Comparison of ENCODE assay signal across 22 cellular contexts in genomic region chr9:113507256-113507655, GRCh38.
"Had no signal": no experiment of that assay in that cellular context is flagged by ENCODE, and none has a peak within 500 bp of the region (broad histone marks: within the 10 kb centered on the region; RNA-seq: fewer than 3 reads in every experiment).

No MANE protein-coding gene starts in this region.

- H3K9me3 ChIP-seq: adrenal gland, ovary, suprapubic skin, tibial nerve had no signal

- H3K4me3 ChIP-seq: adrenal gland, ovary, SK-N-MC, skin epidermis, suprapubic skin, tibial nerve had no signal

- DNase-seq: activated naive CD4-positive, alpha-beta T cell; activated naive CD8-positive, alpha-beta T cell treated with anti-CD3 and anti-CD28 coated beads for 36 hours; activated T-cell treated with anti-CD3 and anti-CD28 coated beads, Interleukin-2, amount 50 U/mL, for 4 hours; adrenal gland; central memory CD4-positive, alpha-beta T cell; islet precursor cell; left cardiac atrium; ovary; stimulated activated CD4-positive, alpha-beta T cell treated with anti-CD3 and anti-CD28 coated beads, Interleukin-4, amount 100 ng/mL, for 24 hours; T-helper 9 cell had no signal

- H3K27me3 Mint-ChIP-seq: activated CD4-positive, alpha-beta memory T cell treated with anti-CD3 and anti-CD28 coated beads for 36 hours; activated naive CD8-positive, alpha-beta T cell treated with anti-CD3 and anti-CD28 coated beads for 36 hours; activated T-helper 17 cell treated with anti-CD3 and anti-CD28 coated beads, Interleukin-2, amount 50 U/mL, for 72 hours; dendritic cell treated with granulocyte-macrophage colony-stimulating factor and Interleukin-4, amounts not matched to agents 40 ng/mL and 50 ng/mL, for 4 days; natural killer cell treated with Interleukin-12 subunit alpha and Interleukin-12 subunit beta and Interleukin-15 and Interleukin-18, amount 100 ng/mL, for 72 hours; progenitor cell of endocrine pancreas had no signal

- H3K27me3 ChIP-seq: adrenal gland, ovary, suprapubic skin, tibial nerve had no signal

- ATAC-seq: activated T-cell treated with anti-CD3 and anti-CD28 coated beads, Interleukin-2, amount 50 U/mL, for 4 hours; activated T-helper 17 cell treated with anti-CD3 and anti-CD28 coated beads, Interleukin-2, amount 50 U/mL, for 72 hours; left cardiac atrium; natural killer cell treated with Interleukin-12 subunit alpha and Interleukin-12 subunit beta and Interleukin-15 and Interleukin-18, amount 100 ng/mL, for 72 hours; stimulated activated effector memory CD8-positive, alpha-beta T cell treated with anti-CD3 and anti-CD28 coated beads, Interleukin-12 subunit alpha, Interleukin-12 subunit beta, amount 100 ng/mL, for 72 hours had no signal

- H3K4me3 Mint-ChIP-seq: activated CD4-positive, alpha-beta memory T cell treated with anti-CD3 and anti-CD28 coated beads for 36 hours; activated naive CD8-positive, alpha-beta T cell treated with anti-CD3 and anti-CD28 coated beads for 36 hours; activated T-cell treated with anti-CD3 and anti-CD28 coated beads, Interleukin-2, amount 50 U/mL, for 4 hours; activated T-helper 17 cell treated with anti-CD3 and anti-CD28 coated beads, Interleukin-2, amount 50 U/mL, for 72 hours; dendritic cell treated with granulocyte-macrophage colony-stimulating factor and Interleukin-4, amounts not matched to agents 40 ng/mL and 50 ng/mL, for 4 days; natural killer cell treated with Interleukin-12 subunit alpha and Interleukin-12 subunit beta and Interleukin-15 and Interleukin-18, amount 100 ng/mL, for 72 hours; stimulated activated effector memory CD8-positive, alpha-beta T cell treated with anti-CD3 and anti-CD28 coated beads, Interleukin-12 subunit alpha, Interleukin-12 subunit beta, amount 100 ng/mL, for 72 hours had no signal

- H3K9me3 Mint-ChIP-seq: activated CD4-positive, alpha-beta memory T cell treated with anti-CD3 and anti-CD28 coated beads for 36 hours; activated naive CD8-positive, alpha-beta T cell treated with anti-CD3 and anti-CD28 coated beads for 36 hours; activated T-cell treated with anti-CD3 and anti-CD28 coated beads, Interleukin-2, amount 50 U/mL, for 4 hours; activated T-helper 17 cell treated with anti-CD3 and anti-CD28 coated beads, Interleukin-2, amount 50 U/mL, for 72 hours; dendritic cell treated with granulocyte-macrophage colony-stimulating factor and Interleukin-4, amounts not matched to agents 40 ng/mL and 50 ng/mL, for 4 days; natural killer cell treated with Interleukin-12 subunit alpha and Interleukin-12 subunit beta and Interleukin-15 and Interleukin-18, amount 100 ng/mL, for 72 hours; stimulated activated effector memory CD8-positive, alpha-beta T cell treated with anti-CD3 and anti-CD28 coated beads, Interleukin-12 subunit alpha, Interleukin-12 subunit beta, amount 100 ng/mL, for 72 hours had no signal

- H3K27ac ChIP-seq: epithelial cell of prostate, ovary, SK-N-MC, skin epidermis, suprapubic skin, VCaP had no signal

- H3K36me3 ChIP-seq: ovary, suprapubic skin, tibial nerve had no signal

- H3K27ac Mint-ChIP-seq: activated CD4-positive, alpha-beta memory T cell treated with anti-CD3 and anti-CD28 coated beads for 36 hours; activated naive CD8-positive, alpha-beta T cell treated with anti-CD3 and anti-CD28 coated beads for 36 hours; activated T-helper 17 cell treated with anti-CD3 and anti-CD28 coated beads, Interleukin-2, amount 50 U/mL, for 72 hours; dendritic cell treated with granulocyte-macrophage colony-stimulating factor and Interleukin-4, amounts not matched to agents 40 ng/mL and 50 ng/mL, for 4 days; progenitor cell of endocrine pancreas; stimulated activated effector memory CD8-positive, alpha-beta T cell treated with anti-CD3 and anti-CD28 coated beads, Interleukin-12 subunit alpha, Interleukin-12 subunit beta, amount 100 ng/mL, for 72 hours had no signal

- H3K36me3 Mint-ChIP-seq: activated CD4-positive, alpha-beta memory T cell treated with anti-CD3 and anti-CD28 coated beads for 36 hours; activated naive CD8-positive, alpha-beta T cell treated with anti-CD3 and anti-CD28 coated beads for 36 hours; natural killer cell treated with Interleukin-12 subunit alpha and Interleukin-12 subunit beta and Interleukin-15 and Interleukin-18, amount 100 ng/mL, for 72 hours had no signal
